Comparison of ENCODE assay signal across 16 cellular contexts in genomic region chr4:109211671-109212070, GRCh38.
"Had no signal": no experiment of that assay in that cellular context is flagged by ENCODE, and none has a peak within 500 bp of the region (broad histone marks: within the 10 kb centered on the region; RNA-seq: fewer than 3 reads in every experiment).

No MANE protein-coding gene starts in this region.

- H3K27ac ChIP-seq: body of pancreas, heart right ventricle, left ventricle myocardium inferior, tibial artery, vagina had no signal

- H3K4me1 Mint-ChIP-seq: activated B cell treated with CpG ODN at 0.5 μM for 24 hours; activated CD4-positive, alpha-beta T cell treated with anti-CD3 and anti-CD28 coated beads, Interleukin-2, amount 10 ng/mL, durations not matched to agents 24 days and 14 days; activated naive CD8-positive, alpha-beta T cell treated with anti-CD3 and anti-CD28 coated beads, Interleukin-2, amount 50 U/mL, for 24 hours had no signal

- H3K36me3 ChIP-seq: heart right ventricle, left ventricle myocardium inferior, tibial artery, vagina had no signal

- H3K27me3 Mint-ChIP-seq: dendritic cell treated with granulocyte-macrophage colony-stimulating factor and Interleukin-4, amounts not matched to agents 40 ng/mL and 50 ng/mL, for 4 days had no signal

- H3K27me3 ChIP-seq: body of pancreas, heart right ventricle, tibial artery, vagina had no signal

- H3K27ac Mint-ChIP-seq: activated B cell treated with CpG ODN at 0.5 μM for 24 hours; activated CD4-positive, alpha-beta T cell treated with anti-CD3 and anti-CD28 coated beads, Interleukin-2, amount 10 ng/mL, durations not matched to agents 24 days and 14 days; activated naive CD8-positive, alpha-beta T cell treated with anti-CD3 and anti-CD28 coated beads, Interleukin-2, amount 50 U/mL, for 24 hours; dendritic cell treated with granulocyte-macrophage colony-stimulating factor and Interleukin-4, amounts not matched to agents 40 ng/mL and 50 ng/mL, for 4 days had no signal

- H3K4me2 ChIP-seq: smooth muscle cell had no signal

- ATAC-seq: activated naive CD8-positive, alpha-beta T cell treated with anti-CD3 and anti-CD28 coated beads, Interleukin-2, amount 50 U/mL, for 24 hours; body of pancreas; heart right ventricle had no signal

- DNase-seq: activated B cell treated with CpG ODN at 0.5 μM for 24 hours; activated CD4-positive, alpha-beta T cell treated with anti-CD3 and anti-CD28 coated beads, Interleukin-2, amount 10 ng/mL, durations not matched to agents 24 days and 14 days; activated naive CD4-positive, alpha-beta T cell treated with Interleukin-2 at 50 U/mL for 16 hours; activated naive CD8-positive, alpha-beta T cell treated with anti-CD3 and anti-CD28 coated beads, Interleukin-2, amount 50 U/mL, for 24 hours; body of pancreas; heart right ventricle; left ventricle myocardium inferior; mesendoderm; T-helper 2 cell; tibial artery had no signal

- H3K9me3 Mint-ChIP-seq: activated B cell treated with CpG ODN at 0.5 μM for 24 hours; activated CD4-positive, alpha-beta T cell treated with anti-CD3 and anti-CD28 coated beads, Interleukin-2, amount 10 ng/mL, durations not matched to agents 24 days and 14 days; activated naive CD8-positive, alpha-beta T cell treated with anti-CD3 and anti-CD28 coated beads, Interleukin-2, amount 50 U/mL, for 24 hours; dendritic cell treated with granulocyte-macrophage colony-stimulating factor and Interleukin-4, amounts not matched to agents 40 ng/mL and 50 ng/mL, for 4 days had no signal

- H3K4me3 ChIP-seq: body of pancreas, heart right ventricle, left ventricle myocardium inferior, smooth muscle cell, tibial artery, vagina had no signal

- H3K4me1 ChIP-seq: body of pancreas, left ventricle myocardium inferior had no signal

- H3K9me3 ChIP-seq: body of pancreas, heart right ventricle, left ventricle myocardium inferior, tibial artery, vagina had no signal

- FAIRE-seq: frontal cortex, keratinocyte, TTC549 had no signal

- H3K4me3 Mint-ChIP-seq: activated B cell treated with CpG ODN at 0.5 μM for 24 hours; activated CD4-positive, alpha-beta T cell treated with anti-CD3 and anti-CD28 coated beads, Interleukin-2, amount 10 ng/mL, durations not matched to agents 24 days and 14 days; activated naive CD8-positive, alpha-beta T cell treated with anti-CD3 and anti-CD28 coated beads, Interleukin-2, amount 50 U/mL, for 24 hours; dendritic cell treated with granulocyte-macrophage colony-stimulating factor and Interleukin-4, amounts not matched to agents 40 ng/mL and 50 ng/mL, for 4 days had no signal
